8 cellular contexts compared by ENCODE assay signal in the genomic region with DNA sequence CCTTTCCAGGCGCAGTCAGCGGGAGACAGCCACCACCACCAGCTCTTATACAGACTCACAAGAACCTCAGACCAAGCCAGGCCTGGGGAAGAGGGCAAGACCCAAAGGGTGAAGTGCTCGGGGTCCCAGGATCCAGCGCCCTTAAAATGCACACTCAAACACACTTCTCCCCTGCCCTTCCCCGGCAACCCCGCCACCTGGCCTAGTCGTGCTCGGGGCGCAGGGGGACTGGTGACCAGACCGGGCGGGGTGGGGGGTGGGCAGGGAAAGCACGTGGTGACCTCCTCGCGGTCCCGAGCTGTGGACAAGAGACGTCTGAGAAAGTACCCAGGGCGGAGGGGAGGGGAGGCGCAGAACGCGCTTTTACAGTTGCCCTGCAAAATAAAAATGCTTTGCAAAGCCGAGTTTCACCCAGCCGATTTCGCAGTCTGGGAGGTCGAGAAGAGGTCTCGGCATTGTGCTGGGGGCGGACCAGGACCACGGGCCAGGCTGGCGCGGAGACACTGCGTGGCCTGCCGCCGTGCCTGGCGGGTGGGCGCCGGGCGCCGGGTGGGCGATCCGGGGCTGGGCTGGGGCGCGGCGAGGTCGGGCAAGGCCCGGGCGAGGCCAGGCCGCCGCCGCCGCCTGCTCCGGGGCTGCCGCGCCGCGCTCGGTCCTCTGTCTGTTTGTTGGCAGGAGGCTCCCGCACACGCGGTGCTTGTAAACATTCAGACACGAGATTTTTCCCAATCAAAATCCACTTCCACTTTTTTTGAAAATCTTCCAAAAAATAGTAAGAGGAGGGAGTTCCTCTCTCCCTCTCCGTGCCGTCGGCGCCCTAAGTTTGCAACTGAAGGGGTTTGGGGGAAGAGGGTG. TPM values are rescaled to one million over a fixed set of nuclear protein-coding genes. Genes with fewer than 3 reads are reported as not detected.
DNase-seq lines count a peak whose midpoint lies in the region; ATAC-seq and TF ChIP-seq lines count a peak whose summit lies in the region.

No MANE protein-coding gene starts in this region.

- peak overlapping the region; percentile 99 for H3K18ac ChIP-seq in mesendoderm (ENCODE audit: low read length)

- H3K23ac ChIP-seq in mesendoderm (ENCODE audit: low read length), result peak overlapping the region; percentile 51

- H2BK5ac ChIP-seq in mesendoderm (ENCODE audit: low read length), result peak overlapping the region; percentile 67

- H3K4me3 Mint-ChIP-seq in activated CD4-positive, alpha-beta T cell treated with anti-CD3 and anti-CD28 coated beads, Interleukin-2, amount 10 ng/mL, durations not matched to agents 7 days and 5 days, result peak overlapping the region; percentile 51

- H3K36me3 Mint-ChIP-seq in activated CD4-positive, alpha-beta T cell treated with anti-CD3 and anti-CD28 coated beads, Interleukin-2, amount 10 ng/mL, durations not matched to agents 7 days and 5 days (ENCODE audit: low read depth), result no peaks in the 10 kb centered on the region

- CTCF ChIA-PET in activated CD4-positive, alpha-beta T cell treated with anti-CD3 and anti-CD28 coated beads, Interleukin-2, amount 10 ng/mL, durations not matched to agents 7 days and 5 days (lab: Charles Lee), result interaction anchor here (0.5 kb wide), 1 partner anchor 1371 kb away, joined by 3 read pairs; no protein-coding TSS in a partner anchor

- H3K4me1 Mint-ChIP-seq in activated CD4-positive, alpha-beta T cell treated with anti-CD3 and anti-CD28 coated beads, Interleukin-2, amount 10 ng/mL, durations not matched to agents 7 days and 5 days, result peaks cover 40% of the 10 kb centered on the region

- H3K4me3 ChIP-seq in NT2/D1 (ENCODE audit: insufficient read length, low read depth), result peak overlapping the region; percentile 80
- H3K4me3 ChIP-seq in choroid plexus epithelial cell (ENCODE audit: low read depth, low read length), result peak overlapping the region; percentile 85
- H3K4me3 ChIP-seq in mesendoderm (ENCODE audit: low read length), result peak overlapping the region; percentile 62

- H2AK5ac ChIP-seq in mesendoderm (ENCODE audit: low read length), result peak overlapping the region; percentile 46

- H2BK15ac ChIP-seq in mesendoderm (replicated peaks; ENCODE audit: low read depth), result no peak overlapping the region

- H3K27me3 Mint-ChIP-seq in activated CD4-positive, alpha-beta T cell treated with anti-CD3 and anti-CD28 coated beads, Interleukin-2, amount 10 ng/mL, durations not matched to agents 7 days and 5 days, result peaks cover 79% of the 10 kb centered on the region

- H4K8ac ChIP-seq in mesendoderm (ENCODE audit: low read depth, low read length), result no peak overlapping the region

- POLR2A ChIA-PET in activated CD4-positive, alpha-beta T cell treated with anti-CD3 and anti-CD28 coated beads, Interleukin-2, amount 10 ng/mL, durations not matched to agents 7 days and 5 days (lab: Charles Lee), result no interaction called here

- H3K79me1 ChIP-seq in mesendoderm (ENCODE audit: low read length), result peaks cover 1% of the 10 kb centered on the region

- H3K27ac ChIP-seq in mesendoderm (ENCODE audit: low read depth, low read length), result peak overlapping the region; percentile 91

- H3K9me3 Mint-ChIP-seq in activated CD4-positive, alpha-beta T cell treated with anti-CD3 and anti-CD28 coated beads, Interleukin-2, amount 10 ng/mL, durations not matched to agents 7 days and 5 days, result no peaks in the 10 kb centered on the region

- no peak for TF ChIP-seq CTCF in choroid plexus epithelial cell (conservative IDR thresholded peaks at IDR 0.05; ENCODE audit: low read depth, low read length)

- H4K5ac ChIP-seq in mesendoderm (ENCODE audit: low read length), result no peak overlapping the region

- peak overlapping the region; percentile 96 for H3K56ac ChIP-seq in mesendoderm (ENCODE audit: low read length)

- H3K4ac ChIP-seq in mesendoderm (ENCODE audit: low read depth, low read length), result peak overlapping the region; percentile 38

- H3K27ac Mint-ChIP-seq in activated CD4-positive, alpha-beta T cell treated with anti-CD3 and anti-CD28 coated beads, Interleukin-2, amount 10 ng/mL, durations not matched to agents 7 days and 5 days, result peak overlapping the region; percentile 50

- ATAC-seq in GM19463 (IDR thresholded peaks at IDR 0.05; ENCODE audit: unreplicated experiment) (no peak), GM21528 (IDR thresholded peaks at IDR 0.05; ENCODE audit: low FRiP score, unreplicated experiment) (no peak)

- H3K4me1 ChIP-seq in NT2/D1 (ENCODE audit: insufficient read depth, insufficient read length) (no peaks in the 10 kb centered on the region), mesendoderm (ENCODE audit: control insufficient read depth, low read depth, low read length) (no peaks in the 10 kb centered on the region)

- peaks cover 45% of the 10 kb centered on the region for H3K79me2 ChIP-seq in mesendoderm (ENCODE audit: control insufficient read depth, insufficient read depth, low read length)

- no CpG with 5 or more reads among the region's 63 CpGs for WGBS in mesendoderm (ENCODE audit: extremely low coverage, insufficient coverage, low lambda C conversion rate)

- H3K27me3 ChIP-seq in NT2/D1 (ENCODE audit: insufficient read depth, insufficient read length) (no peaks in the 10 kb centered on the region), mesendoderm (ENCODE audit: insufficient read depth, low read length, poor library complexity) (no peaks in the 10 kb centered on the region)

- H2BK120ac ChIP-seq in mesendoderm (ENCODE audit: low read depth, low read length), result peak overlapping the region; percentile 97

- no peak for DNase-seq in activated CD4-positive, alpha-beta T cell treated with anti-CD3 and anti-CD28 coated beads, Interleukin-2, amount 10 ng/mL, durations not matched to agents 7 days and 5 days
- DNase-seq in activated CD4-positive, alpha-beta T cell treated with anti-CD3 and anti-CD28 coated beads, Interleukin-2, amount 50 U/mL, for 48 hours, result no peak
- DNase-seq in NT2/D1 (ENCODE audit: low read depth, low spot score), result no peak
- DNase-seq in choroid plexus epithelial cell (ENCODE audit: low read depth), result peak; percentile 40
- peak; percentile 79 for DNase-seq in mesendoderm
- no peak for DNase-seq in ureter (ENCODE audit: low spot score)

- H3K4me2 ChIP-seq in mesendoderm (ENCODE audit: low read length), result peak overlapping the region; percentile 70

- peaks cover 1% of the 10 kb centered on the region for H3K36me3 ChIP-seq in NT2/D1 (ENCODE audit: insufficient read depth, insufficient read length, low read length)
- H3K36me3 ChIP-seq in mesendoderm (ENCODE audit: control insufficient read depth, insufficient read depth, low read length), result no peaks in the 10 kb centered on the region

- H3K9ac ChIP-seq in NT2/D1 (ENCODE audit: insufficient read length, low read depth) (peak overlapping the region; percentile 85), mesendoderm (ENCODE audit: low read length) (peak overlapping the region; percentile 85)

- H3K9me3 ChIP-seq in NT2/D1 (ENCODE audit: insufficient read depth, low read length), result no peaks in the 10 kb centered on the region

RNA-seq across cellular contexts. Expression of a gene that starts 2.0 kb away (rescaled TPM):
- total RNA-seq in activated CD4-positive, alpha-beta T cell treated with anti-CD3 and anti-CD28 coated beads, Interleukin-2, amount 10 ng/mL, durations not matched to agents 7 days and 5 days, result under 1 TPM; 0.04 to 0.30 TPM
- polyA plus RNA-seq in mesendoderm (2013, experiment 1 of 2), result 45.5 TPM
- 46.4 TPM for polyA plus RNA-seq in mesendoderm (2013, experiment 2 of 2)
- total RNA-seq in ureter, result 31.4 TPM

Comparison
In these comparisons a context has a peak if more than half of its experiments do, and no peak if none do; other contexts are left out.
1. DNase-seq: peak in choroid plexus epithelial cell (single experiment) and mesendoderm (single experiment); none in activated CD4-positive, alpha-beta T cell treated with anti-CD3 and anti-CD28 coated beads, Interleukin-2, amount 10 ng/mL, durations not matched to agents 7 days and 5 days (single experiment), activated CD4-positive, alpha-beta T cell treated with anti-CD3 and anti-CD28 coated beads, Interleukin-2, amount 50 U/mL, for 48 hours (0 of 2), NT2/D1 (single experiment) and ureter (single experiment).
2. RNA of a gene that starts 2.0 kb away (total RNA-seq): 31.4 TPM in ureter (single experiment); 0.04 to 0.30 TPM in activated CD4-positive, alpha-beta T cell treated with anti-CD3 and anti-CD28 coated beads, Interleukin-2, amount 10 ng/mL, durations not matched to agents 7 days and 5 days; every median in the first group is over 10 times any median in the second.
3. Peak in every context shown above with its lines, with median percentiles within 50 percentile points of each other: H3K4me3 ChIP-seq.